ENCODE assay signal across 8 cellular contexts in genomic region chr6:113970808-113971676, GRCh38. TPM values are rescaled to one million over a fixed set of nuclear protein-coding genes. Genes with fewer than 3 reads are reported as not detected.
DNase-seq lines count a peak whose midpoint lies in the region; ATAC-seq and TF ChIP-seq lines count a peak whose summit lies in the region.

Gene HDAC2 (minus strand): TSS chr6:113971148. CDS start chr6:113970908, 240 bp downstream.

- peak within 1 kb of the TSS; percentile 70; the same call in 1 of the 2 replicates for H2AFZ ChIP-seq in Karpas-422 (ENCODE audit: low read length)
- H2AFZ ChIP-seq in neural cell (ENCODE audit: low read depth, low read length) = peak within 1 kb of the TSS; percentile 86

- H3K9me3 ChIP-seq in Karpas-422 (ENCODE audit: low read length) = no peaks in the 10 kb centered on the region
- H3K9me3 ChIP-seq in neural cell (ENCODE audit: low read length) = no peaks in the 10 kb centered on the region
- H3K9me3 ChIP-seq in stomach smooth muscle (ENCODE audit: control insufficient read depth in 2 of 2, low read length in 2 of 2) = no peaks in the 10 kb centered on the region

- no peaks in the 10 kb centered on the region for H3F3A ChIP-seq in neural cell (ENCODE audit: insufficient read depth, low read length, poor library complexity, severe bottlenecking)

- TF ChIP-seq EP300 in neural cell (conservative IDR thresholded peaks at IDR 0.05; ENCODE audit: poor library complexity, severe bottlenecking) = peak; percentile 74

- H3K9me2 ChIP-seq in Karpas-422 (replicated peaks; ENCODE audit: insufficient read depth, low read length) (no peaks in the 10 kb centered on the region), neural cell (ENCODE audit: insufficient read depth, low read length) (no peaks in the 10 kb centered on the region)

- H3K79me2 ChIP-seq in Karpas-422 (ENCODE audit: low read length) (peaks cover 51% of the 10 kb centered on the region), neural cell (replicated peaks; ENCODE audit: insufficient read depth, low read length) (peaks cover 52% of the 10 kb centered on the region)

- H3K36me3 ChIP-seq in Karpas-422 (ENCODE audit: insufficient read depth, low read length) (peaks cover 7% of the 10 kb centered on the region; the same call in 1 of the 2 replicates), neural cell (ENCODE audit: insufficient read depth, low read length) (no peaks in the 10 kb centered on the region), stomach smooth muscle (ENCODE audit: control insufficient read depth in 2 of 2, insufficient read depth in 2 of 2, low read length in 2 of 2) (no peaks in the 10 kb centered on the region)

- TF ChIP-seq CTCF in neural cell (IDR thresholded peaks at IDR 0.05; ENCODE audit: poor library complexity, severe bottlenecking) = peak; percentile 63

- DNase-seq in EL = peak; percentile 85
- peak; percentile 96 for DNase-seq in Karpas-422
- DNase-seq in SHP77 (lab: John Stamatoyannopoulos, UW) = peak; percentile 51 to 77
- peak; percentile 95 for DNase-seq in activated effector memory CD4-positive, alpha-beta T cell treated with anti-CD3 and anti-CD28 coated beads, Interleukin-2, amount 50 U/mL, for 16 hours
- peak; percentile 64 for DNase-seq in fibroblast of the conjunctiva (ENCODE audit: low read depth)

- peak within 1 kb of the TSS; percentile 91 for H3K27ac ChIP-seq in Karpas-422 (ENCODE audit: low read length)
- H3K27ac ChIP-seq in neural cell (ENCODE audit: low read length) = peak within 1 kb of the TSS; percentile 98
- peak within 1 kb of the TSS; percentile 83 for H3K27ac ChIP-seq in stomach smooth muscle (ENCODE audit: low read length)

- peak; percentile 80 for ATAC-seq in GM21825 (IDR thresholded peaks at IDR 0.05; ENCODE audit: unreplicated experiment)

- H3K4me3 ChIP-seq in Karpas-422 (ENCODE audit: low read length) (peak within 1 kb of the TSS; percentile 86), neural cell (ENCODE audit: low read length) (peak within 1 kb of the TSS; percentile 74), stomach smooth muscle (ENCODE audit: low read length in 2 of 2) (peak within 1 kb of the TSS; percentile 57 to 88)

- H4K20me1 ChIP-seq in Karpas-422 (ENCODE audit: insufficient read depth, low read depth, low read length) = peaks cover 27% of the 10 kb centered on the region
- peaks cover 15% of the 10 kb centered on the region for H4K20me1 ChIP-seq in neural cell (ENCODE audit: insufficient read depth)

- H3K4me1 ChIP-seq in Karpas-422 (ENCODE audit: low read length) (peaks cover 73% of the 10 kb centered on the region), stomach smooth muscle (ENCODE audit: control insufficient read depth, insufficient read depth, low read length) (peaks cover 6% of the 10 kb centered on the region)

- no peak for TF ChIP-seq RAD21 in neural cell (conservative IDR thresholded peaks at IDR 0.05)

- H3K27me3 ChIP-seq in Karpas-422 (ENCODE audit: low read length) = no peaks in the 10 kb centered on the region
- H3K27me3 ChIP-seq in neural cell (ENCODE audit: insufficient read depth, low read depth, low read length) = no peaks in the 10 kb centered on the region
- H3K27me3 ChIP-seq in stomach smooth muscle (ENCODE audit: control insufficient read depth in 1 of 2, insufficient read depth in 2 of 2, low read length in 2 of 2) = no peaks in the 10 kb centered on the region

- H3K4me2 ChIP-seq in Karpas-422 (ENCODE audit: low read depth, low read length, poor library complexity, severe bottlenecking) = peak within 1 kb of the TSS; percentile 81
- H3K4me2 ChIP-seq in neural cell (ENCODE audit: low read length) = peak within 1 kb of the TSS; percentile 65

- H3K9ac ChIP-seq in Karpas-422 (ENCODE audit: low read length) (peak within 1 kb of the TSS; percentile 94), neural cell (ENCODE audit: low read length) (peak within 1 kb of the TSS; percentile 95), stomach smooth muscle (ENCODE audit: low read length in 2 of 2) (peak within 1 kb of the TSS; percentile 49 to 80)

TF ChIP-seq in neural cell, 6 proteins besides CTCF, POLR2A, EP300 and RAD21:
- TF ChIP-seq SMC3 (conservative IDR thresholded peaks at IDR 0.05; ENCODE audit: poor library complexity) (peak; percentile 51), REST (IDR thresholded peaks at IDR 0.05; ENCODE audit: borderline replicate concordance) (no peak), POLR2AphosphoS5 (IDR thresholded peaks at IDR 0.05) (peak; percentile 97), MXI1 (conservative IDR thresholded peaks at IDR 0.05; ENCODE audit: poor library complexity, severe bottlenecking) (peak; percentile 65), TAF1 (IDR thresholded peaks at IDR 0.05; ENCODE audit: low read depth) (peak; percentile 89)

RNA-seq across cellular contexts. Expression of gene HDAC2, which starts in this region (rescaled TPM):
- total RNA-seq in Karpas-422 (2014; rRNA removed; shearing (Covaris generic); ENCODE audit: low replicate concordance) = 74.7 and 120 TPM in 2 replicates
- 307 and 312 TPM in 2 replicates for polyA plus RNA-seq in neural cell
- 350 and 454 TPM in 2 replicates for polyA minus RNA-seq in neural cell

Comparison
In these comparisons a context has a peak if more than half of its experiments do, and no peak if none do; other contexts are left out.
1. Peak in every context shown above with its lines: DNase-seq, ATAC-seq, H3K4me3 ChIP-seq and H3K27ac ChIP-seq.